In genomic region chr9:38062106-38062497, GRCh38 we compare ENCODE assay signal across 19 cellular contexts. TPM values are rescaled to one million over a fixed set of nuclear protein-coding genes. Genes with fewer than 3 reads are reported as not detected.
DNase-seq lines count a peak whose midpoint lies in the region; ATAC-seq, FAIRE-seq and TF ChIP-seq lines count a peak whose summit lies in the region.
"Had no signal": no experiment of that assay in that cellular context is flagged by ENCODE, and none has a peak within 500 bp of the region (broad histone marks: within the 10 kb centered on the region; RNA-seq: fewer than 3 reads in every experiment).

No MANE protein-coding gene starts in this region.

- peaks cover 71 to 78% of the 10 kb centered on the region in 2 experiments for H3K4me1 Mint-ChIP-seq in H9

- H3K23me2 ChIP-seq in H9 (ENCODE audit: insufficient read length, low read depth, low read length, poor library complexity, severe bottlenecking), result peaks cover 8% of the 10 kb centered on the region

- no peak overlapping the region for H2BK15ac ChIP-seq in H9 (ENCODE audit: low read depth, low read length)

- H3K4me2 ChIP-seq in A549, result peak overlapping the region; percentile 97; the same call in 2 of the 3 replicates
- H3K4me2 ChIP-seq in H9 (ENCODE audit: insufficient read depth, insufficient read length, low read length), result no peak overlapping the region
- peak overlapping the region; percentile 43; the same call in 1 of the 2 replicates for H3K4me2 ChIP-seq in K562 (ENCODE audit: insufficient read depth, low read length)
- peak overlapping the region; percentile 61 for H3K4me2 ChIP-seq in neural cell (ENCODE audit: low read length)

- H4K20me1 ChIP-seq in H9 (ENCODE audit: control insufficient read depth, insufficient read depth, insufficient read length) (peaks cover 2% of the 10 kb centered on the region), K562 (replicated peaks; ENCODE audit: control insufficient read depth, insufficient read depth, low read length) (peaks cover 59% of the 10 kb centered on the region), neural cell (ENCODE audit: insufficient read depth) (peaks cover 3% of the 10 kb centered on the region)

- TF ChIP-seq CTCF in A549 (IDR thresholded peaks at IDR 0.05), result no peak
- TF ChIP-seq CTCF in H9 (conservative IDR thresholded peaks at IDR 0.05), result no peak
- no peak for TF ChIP-seq CTCF in K562 (IDR thresholded peaks at IDR 0.05 in 2 of 3, conservative IDR thresholded peaks at IDR 0.05 in 1 of 3; ENCODE audit: insufficient read depth in 2 of 3, low read depth in 1 of 3, low read length in 3 of 3)
- TF ChIP-seq CTCF in neural cell (IDR thresholded peaks at IDR 0.05; ENCODE audit: poor library complexity, severe bottlenecking), result no peak
- no peak for TF ChIP-seq CTCF in body of pancreas (IDR thresholded peaks at IDR 0.05)
- no peak for TF ChIP-seq CTCF in esophagus squamous epithelium (IDR thresholded peaks at IDR 0.05)
- no peak for TF ChIP-seq CTCF in foreskin fibroblast (IDR thresholded peaks at IDR 0.05; ENCODE audit: low read depth, low read length)

- in situ Hi-C loops in K562 (cut with MboI), result no loop called here

- TF ChIP-seq EP300 in A549 (IDR thresholded peaks at IDR 0.05), result no peak
- no peak for TF ChIP-seq EP300 in K562 (IDR thresholded peaks at IDR 0.05; ENCODE audit: low read length)
- no peak for TF ChIP-seq EP300 in neural cell (conservative IDR thresholded peaks at IDR 0.05; ENCODE audit: poor library complexity, severe bottlenecking)

- no peak overlapping the region for H3K9ac ChIP-seq in H9 (ENCODE audit: extremely low read depth, insufficient read length, low read length)
- no peak overlapping the region for H3K9ac ChIP-seq in K562 (ENCODE audit: insufficient read depth in 1 of 2, low read depth in 2 of 2, low read length in 2 of 2)
- peak overlapping the region; percentile 29 for H3K9ac ChIP-seq in neural cell (ENCODE audit: low read length)

- ATAC-seq in A549 (no peak), K562 (no peak), HG03439 (IDR thresholded peaks at IDR 0.05; ENCODE audit: unreplicated experiment) (no peak), body of pancreas (no peak)

- intact Hi-C loops in K562 (cut with micrococcal nuclease) (loop anchor here (2.0 to 10.0 kb wide), 3 partner anchors 15 to 317 kb away; partner anchors contain the start of gene EXOSC3), body of pancreas (cut with DNase I) (loop anchor here (10.0 kb wide), 1 partner anchor 47 kb away; no protein-coding TSS in a partner anchor), esophagus squamous epithelium (cut with DNase I) (no loop called here)

- no peak overlapping the region for H3K23ac ChIP-seq in H9 (ENCODE audit: insufficient read length, low read depth, low read length)

- H3K14ac ChIP-seq in H9 (ENCODE audit: insufficient read depth, low read length), result 0 out of 2 replicates have a peak overlapping the region, but pooled peaks have one; percentile 6

- H3K9me3 ChIP-seq in A549, result no peaks in the 10 kb centered on the region
- no peaks in the 10 kb centered on the region for H3K9me3 ChIP-seq in H9 (ENCODE audit: control insufficient read depth, low read depth, low read length)
- no peaks in the 10 kb centered on the region for H3K9me3 ChIP-seq in K562 (replicated peaks; ENCODE audit: control insufficient read depth, insufficient read depth, low read depth, low read length)
- H3K9me3 ChIP-seq in neural cell (ENCODE audit: low read length), result no peaks in the 10 kb centered on the region
- H3K9me3 ChIP-seq in body of pancreas, result no peaks in the 10 kb centered on the region
- H3K9me3 ChIP-seq in esophagus squamous epithelium, result no peaks in the 10 kb centered on the region
- H3K9me3 ChIP-seq: vagina had no signal

- peak overlapping the region; percentile 15 to 68 (median 28); a peak in 3 of 7 replicates for H3K27ac Mint-ChIP-seq in H9
- H3K27ac Mint-ChIP-seq: activated CD4-positive, alpha-beta memory T cell treated with anti-CD3 and anti-CD28 coated beads, Interleukin-2, amount 10 ng/mL, durations not matched to agents 7 days and 5 days had no signal

- no peak overlapping the region for H2AK5ac ChIP-seq in H9 (ENCODE audit: insufficient read length, low read length)

- peaks cover 8% of the 10 kb centered on the region for H3K9me1 ChIP-seq in K562 (ENCODE audit: control insufficient read depth, insufficient read depth, low read length)

- H2AFZ ChIP-seq in H9 (ENCODE audit: low read length), result no peak overlapping the region
- H2AFZ ChIP-seq in K562 (ENCODE audit: low read depth, low read length), result no peak overlapping the region
- no peak overlapping the region for H2AFZ ChIP-seq in neural cell (ENCODE audit: low read depth, low read length)

- CTCF ChIA-PET in A549 (lab: Yijun Ruan, JAX), result interaction anchor here (1.0 to 7.8 kb wide), 11 partner anchors 9 to 202 kb away, joined by 3 to 52 read pairs (median 6); no protein-coding TSS in a partner anchor
- CTCF ChIA-PET in K562 (lab: Yijun Ruan, JAX; ENCODE audit: low intra/inter-chr PET ratio), result no interaction called here

- no peak overlapping the region for H3T11ph ChIP-seq in H9 (ENCODE audit: low read length)

- no peak overlapping the region for H3K56ac ChIP-seq in H9 (ENCODE audit: insufficient read length, low read depth, low read length)

- H3K79me1 ChIP-seq in H9 (ENCODE audit: insufficient read depth, low read depth, low read length, poor library complexity, severe bottlenecking), result peaks cover 2% of the 10 kb centered on the region

- no peak overlapping the region for H3K4me3 Mint-ChIP-seq in H9
- H3K4me3 Mint-ChIP-seq: activated CD4-positive, alpha-beta memory T cell treated with anti-CD3 and anti-CD28 coated beads, Interleukin-2, amount 10 ng/mL, durations not matched to agents 7 days and 5 days; CD4-positive, alpha-beta memory T cell; central memory CD8-positive, alpha-beta T cell had no signal

- H4K8ac ChIP-seq in H9 (replicated peaks; ENCODE audit: insufficient read length, low read depth, low read length), result no peak overlapping the region

- TF ChIP-seq RAD21 in A549 (conservative IDR thresholded peaks at IDR 0.05 in 1 of 2, IDR thresholded peaks at IDR 0.05 in 1 of 2) (no peak), K562 (CRISPR knock-in tag; conservative IDR thresholded peaks at IDR 0.05 in 1 of 2, IDR thresholded peaks at IDR 0.05 in 1 of 2) (no peak), neural cell (conservative IDR thresholded peaks at IDR 0.05) (no peak)

- peaks cover 0 to 10% (median 0%) of the 10 kb centered on the region in 3 experiments; a peak in 5 of 7 replicates for H3K36me3 Mint-ChIP-seq in H9 (ENCODE audit: insufficient read depth in 1 of 3, low read depth in 3 of 3)
- H3K36me3 Mint-ChIP-seq: CD4-positive, alpha-beta memory T cell had no signal

- DNase-seq in A549 (ENCODE audit: low read depth in 1 of 2, low spot score in 1 of 2), result no peak
- no peak for DNase-seq in H9
- DNase-seq in K562 (ENCODE audit: extremely low read depth in 1 of 4, low spot score in 3 of 4), result no peak
- no peak for DNase-seq in body of pancreas
- DNase-seq in esophagus squamous epithelium (lab: John Stamatoyannopoulos, UW), result no peak
- DNase-seq in foreskin fibroblast, result no peak
- DNase-seq: activated CD4-positive, alpha-beta memory T cell treated with anti-CD3 and anti-CD28 coated beads, Interleukin-2, amount 10 ng/mL, durations not matched to agents 7 days and 5 days; activated CD4-positive, CD25-positive, alpha-beta regulatory T cell; amniotic stem cell; CD4-positive, alpha-beta memory T cell; GF-D8; KG1; NCI-H1048; NCI-H2029 treated with DMSO at 0.1 percent for 48 hours; retina had no signal

- no peak overlapping the region for H2BK5ac ChIP-seq in H9 (ENCODE audit: insufficient read length, low read length)

- H3F3A ChIP-seq in neural cell (ENCODE audit: insufficient read depth, low read length, poor library complexity, severe bottlenecking), result peaks cover 4% of the 10 kb centered on the region

- H3K4me1 ChIP-seq in A549 (peaks cover 96% of the 10 kb centered on the region), H9 (ENCODE audit: insufficient read depth, low read length) (peaks cover 10% of the 10 kb centered on the region; the same call in 1 of the 2 replicates), K562 (replicated peaks in 1 of 2; ENCODE audit: control insufficient read depth in 2 of 2, insufficient read depth in 2 of 2, low read length in 2 of 2) (peaks cover 45 to 60% of the 10 kb centered on the region in 2 experiments), body of pancreas (peaks cover 81% of the 10 kb centered on the region), esophagus squamous epithelium (peaks cover 47 to 100% (median 67%) of the 10 kb centered on the region in 3 donors)

- H3K18ac ChIP-seq in H9 (ENCODE audit: insufficient read length, low read depth, low read length), result no peak overlapping the region

- H3K4ac ChIP-seq in H9 (ENCODE audit: low read depth, low read length), result no peak overlapping the region

- no peaks in the 10 kb centered on the region; a peak in 1 of 5 replicates for H3K9me3 Mint-ChIP-seq in H9
- H3K9me3 Mint-ChIP-seq: activated CD4-positive, alpha-beta memory T cell treated with anti-CD3 and anti-CD28 coated beads, Interleukin-2, amount 10 ng/mL, durations not matched to agents 7 days and 5 days; CD4-positive, alpha-beta memory T cell; central memory CD8-positive, alpha-beta T cell had no signal

- peaks cover 19% of the 10 kb centered on the region; the same call in 2 of the 3 replicates for H3K36me3 ChIP-seq in K562 (ENCODE audit: control insufficient read depth, insufficient read depth, low read length)
- H3K36me3 ChIP-seq in neural cell (ENCODE audit: insufficient read depth, low read length), result no peaks in the 10 kb centered on the region
- H3K36me3 ChIP-seq in body of pancreas (replicated peaks in 1 of 2; ENCODE audit: insufficient read depth in 1 of 2, low read depth in 2 of 2), result no peaks in the 10 kb centered on the region
- H3K36me3 ChIP-seq in esophagus squamous epithelium, result no peaks in the 10 kb centered on the region
- H3K36me3 ChIP-seq: vagina had no signal

- H3K27me3 Mint-ChIP-seq in H9 (ENCODE audit: low read depth), result peaks cover 6% of the 10 kb centered on the region
- H3K27me3 Mint-ChIP-seq: CD4-positive, alpha-beta memory T cell had no signal

- H3K27ac ChIP-seq in A549, result peak overlapping the region in 1 of 2 experiments; percentile 81; a peak in 3 of 6 replicates
- H3K27ac ChIP-seq in H9 (ENCODE audit: insufficient read length, low read depth, low read length), result no peak overlapping the region
- H3K27ac ChIP-seq in K562 (ENCODE audit: extremely low read depth, low read depth, low read length), result no peak overlapping the region
- peak overlapping the region; percentile 76 for H3K27ac ChIP-seq in neural cell (ENCODE audit: low read length)
- H3K27ac ChIP-seq in body of pancreas, result peak overlapping the region in 2 of 4 donors; percentile 27 to 99
- H3K27ac ChIP-seq in esophagus squamous epithelium, result peak overlapping the region in 1 of 4 donors; percentile 33
- H3K27ac ChIP-seq: vagina had no signal

- H4K5ac ChIP-seq in H9 (ENCODE audit: insufficient read length, low read depth, low read length), result no peak overlapping the region

- H3K9me2 ChIP-seq in neural cell (ENCODE audit: insufficient read depth, low read length), result no peaks in the 10 kb centered on the region

- H3K79me2 ChIP-seq in H9 (ENCODE audit: insufficient read depth, low read length), result peaks cover 4% of the 10 kb centered on the region; the same call in 1 of the 2 replicates
- peaks cover 67% of the 10 kb centered on the region for H3K79me2 ChIP-seq in K562 (ENCODE audit: control insufficient read depth, insufficient read depth, low read length)
- peaks cover 96% of the 10 kb centered on the region for H3K79me2 ChIP-seq in neural cell (replicated peaks; ENCODE audit: insufficient read depth, low read length)

- no peak overlapping the region for H2BK120ac ChIP-seq in H9 (ENCODE audit: low read depth, low read length, poor library complexity, severe bottlenecking)

- no peak overlapping the region for H4K91ac ChIP-seq in H9 (ENCODE audit: insufficient read length, low read depth, low read length)

- H3K4me3 ChIP-seq in A549, result no peak overlapping the region
- no peak overlapping the region for H3K4me3 ChIP-seq in K562
- peak overlapping the region; percentile 97 for H3K4me3 ChIP-seq in neural cell (ENCODE audit: low read length)
- no peak overlapping the region for H3K4me3 ChIP-seq in body of pancreas
- no peak overlapping the region for H3K4me3 ChIP-seq in esophagus squamous epithelium
- H3K4me3 ChIP-seq in foreskin fibroblast (ENCODE audit: low read depth in 1 of 2, low read length in 2 of 2), result no peak overlapping the region
- H3K4me3 ChIP-seq: vagina had no signal

- no peak for FAIRE-seq in A549 (lab: Jason Lieb, UNC)
- FAIRE-seq in K562 (lab: Jason Lieb, UNC), result no peak

- POLR2A ChIA-PET in A549 (lab: Yijun Ruan, JAX), result no interaction called here
- POLR2A ChIA-PET in K562 (lab: Yijun Ruan, JAX), result interaction anchor here (1.0 to 5.2 kb wide), 5 partner anchors 9 to 153 kb away, joined by 3 to 45 read pairs (median 6); no protein-coding TSS in a partner anchor

- WGBS in A549 (ENCODE audit: missing lambda C conversion rate), result 97% methylated on average over 3 of the region's 3 CpGs
- WGBS in H9 (ENCODE audit: extremely low coverage, insufficient read length, low lambda C conversion rate), result no CpG with 5 or more reads among the region's 3 CpGs
- WGBS in K562 (ENCODE audit: insufficient coverage, low coverage, missing lambda C conversion rate), result 82% methylated on average over 3 of the region's 3 CpGs
- WGBS in body of pancreas, 2 donors, result 91 to 93% methylated on average over 3 of the region's 3 CpGs
- 88 to 94% methylated on average over 2 to 3 of the region's 3 CpGs for WGBS in esophagus squamous epithelium, 2 donors

- H2BK12ac ChIP-seq in H9 (ENCODE audit: insufficient read length, low read depth, low read length), result no peak overlapping the region

- H3K27me3 ChIP-seq in H9 (ENCODE audit: insufficient read depth, low read length) (no peaks in the 10 kb centered on the region; the same call in 1 of the 2 replicates), K562 (ENCODE audit: control insufficient read depth in 2 of 2, insufficient read depth in 2 of 2, low read length in 2 of 2) (no peaks in the 10 kb centered on the region; a peak in 1 of 5 replicates), neural cell (ENCODE audit: insufficient read depth, low read depth, low read length) (no peaks in the 10 kb centered on the region), body of pancreas (no peaks in the 10 kb centered on the region), esophagus squamous epithelium (no peaks in the 10 kb centered on the region)
- H3K27me3 ChIP-seq: vagina had no signal

- BruUV-seq in K562 (replicated peaks; lab: Mats Ljungman, UMichigan), result no TSS peak

- TF ChIP-seq POLR2A in A549 (IDR thresholded peaks at IDR 0.05; ENCODE audit: low read length), result no peak
- no peak for TF ChIP-seq POLR2A in K562 (conservative IDR thresholded peaks at IDR 0.05)
- no peak for TF ChIP-seq POLR2A in body of pancreas (IDR thresholded peaks at IDR 0.05)
- TF ChIP-seq POLR2A in esophagus squamous epithelium (IDR thresholded peaks at IDR 0.05), result no peak

- no peak overlapping the region for H2BK20ac ChIP-seq in H9 (ENCODE audit: low read depth, low read length, poor library complexity, severe bottlenecking)

RNA-seq across cellular contexts. Expression of gene SHB, which starts 6.9 kb away (rescaled TPM):
- polyA plus RNA-seq in A549 (2011; rRNA removed), result 15.4 and 16.4 TPM in 2 replicates
- polyA plus RNA-seq in A549 (2012; cell fraction: cytosol; rRNA removed), result 20.9 and 25.8 TPM in 2 replicates
- polyA plus RNA-seq in A549 (2012; cell fraction: nucleus; rRNA removed), result 18.9 and 20.7 TPM in 2 replicates
- 21.6 to 22.4 TPM (median 22.0 TPM) in 3 replicates for polyA plus RNA-seq in A549 (2017; fragmentation: RNase III; extraction: RNeasy Plus Mini Kit Qiagen cat#74134 plus additional on column Dnase treatment)
- 23.8 and 23.9 TPM in 2 replicates for polyA minus RNA-seq in A549 (2011; rRNA and poly(A)+ RNA removed)
- 13.8 and 14.6 TPM in 2 replicates for total RNA-seq in H9 (2021)
- total RNA-seq in K562 (2011; cell fraction: chromatin; rRNA removed; ENCODE audit: low replicate concordance), result 6.5 and 13.7 TPM in 2 replicates
- 10.4 and 10.7 TPM in 2 replicates for total RNA-seq in K562 (2011; cell fraction: nucleolus; rRNA removed)
- total RNA-seq in K562 (2011; cell fraction: nucleoplasm; rRNA removed), result 6.3 and 8.7 TPM in 2 replicates
- total RNA-seq in K562 (2014; rRNA removed), result 11.7 and 12.8 TPM in 2 replicates
- 3.8 and 4.0 TPM in 2 replicates for total RNA-seq in K562 (2014; rRNA removed; fragmentation: Illumina TruSeq; extraction: Trizol)
- total RNA-seq in K562 (2015; rRNA removed; fragmentation: Illumina TruSeq; extraction: Trizol), result 5.1 and 5.3 TPM in 2 replicates
- total RNA-seq in K562 (2021), result 15.4 and 16.0 TPM in 2 replicates
- 3.4 and 5.1 TPM in 2 replicates for polyA plus RNA-seq in K562 (2011; rRNA removed)
- 4.1 and 8.5 TPM in 2 replicates for polyA plus RNA-seq in K562 (2011; cell fraction: cytosol; rRNA removed)
- polyA plus RNA-seq in K562 (2011; cell fraction: nucleus; rRNA removed), result 4.9 and 8.5 TPM in 2 replicates
- 8.2 and 8.9 TPM in 2 replicates for polyA plus RNA-seq in K562 (2012)
- polyA plus RNA-seq in K562 (2014; fragmentation: Illumina TruSeq; extraction: Trizol), result 9.6 TPM in 2 replicates
- polyA plus RNA-seq in K562 (2014; fragmentation: Nextera tagmentation; extraction: Ambion mirVana), result 1 to 10 TPM in 1 of 2 experiments, under 1 TPM in 1; 0.78 to 1.0 TPM
- 6.0 and 7.5 TPM in 2 replicates for polyA plus RNA-seq in K562 (2014; rRNA removed)
- polyA minus RNA-seq in K562 (2011; rRNA and poly(A)+ RNA removed), result 4.6 and 5.7 TPM in 2 replicates
- polyA minus RNA-seq in K562 (2011; cell fraction: cytosol; rRNA and poly(A)+ RNA removed), result 7.4 and 12.6 TPM in 2 replicates
- 6.3 and 6.4 TPM in 2 replicates for polyA minus RNA-seq in K562 (2011; cell fraction: nucleus; rRNA and poly(A)+ RNA removed)
- polyA plus RNA-seq in neural cell, result 17.5 and 19.4 TPM in 2 replicates
- 38.4 and 43.1 TPM in 2 replicates for polyA minus RNA-seq in neural cell
- total RNA-seq in body of pancreas, result 10 to 100 TPM; 25.2 to 29.3 TPM
- total RNA-seq in esophagus squamous epithelium, result 10 to 100 TPM; 17.7 to 31.4 (median 24.2) TPM

Comparison
In these comparisons a context has a peak if more than half of its experiments do, and no peak if none do; other contexts are left out.
1. Of the 35 proteins assayed by ChIP-seq in both K562 and A549: peak only in K562: MAX; only in A549: none; in both: none; in neither: 34.